In the genomic region with DNA sequence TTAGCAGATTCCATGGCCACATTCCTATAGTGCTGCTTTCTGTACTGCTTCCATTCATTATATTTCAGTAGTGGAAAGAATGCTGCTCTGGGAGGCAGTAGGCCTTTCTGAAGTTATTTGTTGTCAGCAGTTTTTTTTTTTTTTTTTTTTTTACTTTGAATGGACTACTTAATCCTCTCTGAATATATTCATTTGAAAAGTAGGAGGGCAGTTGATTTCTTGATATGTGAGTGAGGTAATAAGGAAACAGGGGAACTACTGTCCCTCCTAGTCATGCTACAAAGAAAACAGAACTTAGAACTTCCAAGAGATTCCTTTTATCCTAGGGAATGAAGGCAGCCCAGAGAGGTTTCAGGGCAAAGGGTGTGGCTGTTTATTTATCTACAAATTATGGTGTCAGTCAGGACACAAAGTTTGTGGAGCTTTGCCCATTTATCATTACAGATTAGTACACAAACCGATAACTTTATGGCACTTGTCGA, we compare ENCODE assay signal across 11 cellular contexts.
DNase-seq lines count a peak whose midpoint lies in the region; ATAC-seq and TF ChIP-seq lines count a peak whose summit lies in the region.
"Had no signal": no experiment of that assay in that cellular context is flagged by ENCODE, and none has a peak within 500 bp of the region (broad histone marks: within the 10 kb centered on the region; RNA-seq: fewer than 3 reads in every experiment).

No MANE protein-coding gene starts in this region.

- peaks cover 2% of the 10 kb centered on the region for H3K36me3 Mint-ChIP-seq in T-helper 2 cell treated with Interferon-gamma antibody and Interleukin-4, amounts not matched to agents 5 μg/mL and 100 μg/mL, for 36 hours (ENCODE audit: low read depth)

- DNase-seq in T-helper 2 cell treated with Interferon-gamma antibody and Interleukin-4, amounts not matched to agents 5 μg/mL and 100 μg/mL, for 36 hours (ENCODE audit: low spot score) = no peak
- no peak for DNase-seq in T-helper 2 cell
- no peak for DNase-seq in SK-N-MC (ENCODE audit: low read depth, low spot score)
- peak; percentile 14 for DNase-seq in fibroblast of pulmonary artery (ENCODE audit: low read depth)
- DNase-seq in gastrocnemius medialis = no peak
- no peak for DNase-seq in GM10266 (ENCODE audit: extremely low spot score)
- no peak for DNase-seq in NCI-H510A treated with DMSO at 0.1 percent for 48 hours (lab: John Stamatoyannopoulos, UW)
- DNase-seq: SHP77; stimulated activated CD4-positive, alpha-beta T cell treated with anti-CD3 and anti-CD28 coated beads, Interleukin-2, amount 100 ng/mL, for 24 hours had no signal

- H3K36me3 ChIP-seq in SK-N-MC (ENCODE audit: insufficient read depth, low read length) (no peaks in the 10 kb centered on the region), gastrocnemius medialis (no peaks in the 10 kb centered on the region)
- H3K36me3 ChIP-seq: thoracic aorta had no signal

- TF ChIP-seq CTCF in fibroblast of pulmonary artery (IDR thresholded peaks at IDR 0.05; ENCODE audit: low read length, missing control alignments) = no peak
- no peak for TF ChIP-seq CTCF in gastrocnemius medialis (IDR thresholded peaks at IDR 0.05 in 4 of 5, conservative IDR thresholded peaks at IDR 0.05 in 1 of 5)
- TF ChIP-seq CTCF in GM10266 (IDR thresholded peaks at IDR 0.05; ENCODE audit: control insufficient read depth, insufficient read depth, low read depth, missing control alignments) = no peak

- peak overlapping the region; percentile 85 for H3K27ac ChIP-seq in SK-N-MC
- H3K27ac ChIP-seq in gastrocnemius medialis = peak overlapping the region; percentile 81 to 88 (median 84)
- H3K27ac ChIP-seq: thoracic aorta had no signal

- no peak for ATAC-seq in gastrocnemius medialis
- no peak for ATAC-seq in HG02571 (IDR thresholded peaks at IDR 0.05; ENCODE audit: unreplicated experiment)

- H3K27ac Mint-ChIP-seq in T-helper 2 cell treated with Interferon-gamma antibody and Interleukin-4, amounts not matched to agents 5 μg/mL and 100 μg/mL, for 36 hours = peak overlapping the region; percentile 78

- H3K4me1 ChIP-seq in gastrocnemius medialis = peaks cover 93 to 96% of the 10 kb centered on the region in 2 donors

- H3K9ac ChIP-seq in SK-N-MC (ENCODE audit: insufficient read length) = peak overlapping the region; percentile 39

- peaks cover 79% of the 10 kb centered on the region for H3K4me1 Mint-ChIP-seq in T-helper 2 cell treated with Interferon-gamma antibody and Interleukin-4, amounts not matched to agents 5 μg/mL and 100 μg/mL, for 36 hours (ENCODE audit: low read depth)

- H3K27me3 ChIP-seq in gastrocnemius medialis = no peaks in the 10 kb centered on the region

- H3K9me3 Mint-ChIP-seq in T-helper 2 cell treated with Interferon-gamma antibody and Interleukin-4, amounts not matched to agents 5 μg/mL and 100 μg/mL, for 36 hours = no peaks in the 10 kb centered on the region

- peak overlapping the region; percentile 70 for H3K4me3 ChIP-seq in SK-N-MC
- H3K4me3 ChIP-seq in fibroblast of pulmonary artery (replicated peaks; ENCODE audit: low read depth, low read length) = no peak overlapping the region
- H3K4me3 ChIP-seq in gastrocnemius medialis = no peak overlapping the region
- H3K4me3 ChIP-seq: thoracic aorta had no signal

- in situ Hi-C loops in gastrocnemius medialis (cut with MboI; ENCODE audit: low sequenced_read_pairs in 4 of 4) = no loop called here

- no peak for TF ChIP-seq POLR2A in gastrocnemius medialis (IDR thresholded peaks at IDR 0.05)

- intact Hi-C loops in gastrocnemius medialis (cut with DNase I; ENCODE audit: low total_unique reads) = no loop called here

- no peaks in the 10 kb centered on the region for H3K9me3 ChIP-seq in SK-N-MC (ENCODE audit: low read depth, low read length)
- H3K9me3 ChIP-seq in gastrocnemius medialis = no peaks in the 10 kb centered on the region
- H3K9me3 ChIP-seq: thoracic aorta had no signal

- H3K4me3 Mint-ChIP-seq in T-helper 2 cell treated with Interferon-gamma antibody and Interleukin-4, amounts not matched to agents 5 μg/mL and 100 μg/mL, for 36 hours = peak overlapping the region; percentile 60

- no peaks in the 10 kb centered on the region for H3K27me3 Mint-ChIP-seq in T-helper 2 cell treated with Interferon-gamma antibody and Interleukin-4, amounts not matched to agents 5 μg/mL and 100 μg/mL, for 36 hours (ENCODE audit: low read depth)
